ENCODE assay signal across 1 cellular context in genomic region chr9:121218357-121219027, GRCh38.
TF ChIP-seq lines count a peak whose summit lies in the region.

No MANE protein-coding gene starts in this region.

TF ChIP-seq in K562, 482 proteins besides CTCF, POLR2A, EP300 and RAD21 (continued from another document and continues in another):
- TF ChIP-seq, protein P1, sequence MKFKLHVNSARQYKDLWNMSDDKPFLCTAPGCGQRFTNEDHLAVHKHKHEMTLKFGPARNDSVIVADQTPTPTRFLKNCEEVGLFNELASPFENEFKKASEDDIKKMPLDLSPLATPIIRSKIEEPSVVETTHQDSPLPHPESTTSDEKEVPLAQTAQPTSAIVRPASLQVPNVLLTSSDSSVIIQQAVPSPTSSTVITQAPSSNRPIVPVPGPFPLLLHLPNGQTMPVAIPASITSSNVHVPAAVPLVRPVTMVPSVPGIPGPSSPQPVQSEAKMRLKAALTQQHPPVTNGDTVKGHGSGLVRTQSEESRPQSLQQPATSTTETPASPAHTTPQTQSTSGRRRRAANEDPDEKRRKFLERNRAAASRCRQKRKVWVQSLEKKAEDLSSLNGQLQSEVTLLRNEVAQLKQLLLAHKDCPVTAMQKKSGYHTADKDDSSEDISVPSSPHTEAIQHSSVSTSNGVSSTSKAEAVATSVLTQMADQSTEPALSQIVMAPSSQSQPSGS (CRISPR knock-in tag; IDR thresholded peaks at IDR 0.05): no peak
- TF ChIP-seq SMARCC2 (IDR thresholded peaks at IDR 0.05; ENCODE audit: low read depth) (no peak), ETS2 (tag; IDR thresholded peaks at IDR 0.05; ENCODE audit: borderline replicate concordance, poor library complexity, severe bottlenecking) (peak; percentile 57), ZNF75A (CRISPR knock-in tag; IDR thresholded peaks at IDR 0.05) (no peak), NR1H2 (CRISPR knock-in tag; IDR thresholded peaks at IDR 0.05) (no peak), EGR1 (conservative IDR thresholded peaks at IDR 0.05) (no peak), MAZ (CRISPR knock-in tag; conservative IDR thresholded peaks at IDR 0.05 in 1 of 2, IDR thresholded peaks at IDR 0.05 in 1 of 2) (peak in 1 of 2 experiments; percentile 73; a peak in 1 of 4 replicates), ZNF24 (IDR thresholded peaks at IDR 0.05) (no peak), STAT5A (IDR thresholded peaks at IDR 0.05; ENCODE audit: borderline replicate concordance, low read length) (no peak), ZNF695 (CRISPR knock-in tag; IDR thresholded peaks at IDR 0.05) (no peak), FUS (optimal IDR thresholded peaks at IDR 0.05; ENCODE audit: low read depth, low read length) (no peak), ZBTB17 (CRISPR knock-in tag; IDR thresholded peaks at IDR 0.05) (peak; percentile 90), ELF2 (CRISPR knock-in tag; IDR thresholded peaks at IDR 0.05) (no peak), JUNB (CRISPR knock-in tag; conservative IDR thresholded peaks at IDR 0.05) (no peak), DPF2 (IDR thresholded peaks at IDR 0.05) (peak; percentile 80), ARNT (IDR thresholded peaks at IDR 0.05) (peak in 1 of 2 experiments; percentile 39; a peak in 2 of 4 replicates), YY1 (IDR thresholded peaks at IDR 0.05; ENCODE audit: borderline replicate concordance in 1 of 3, control insufficient read depth in 1 of 3, extremely low read depth in 1 of 3, insufficient read depth in 3 of 3, insufficient read length in 1 of 3, insufficient replicate concordance in 2 of 3, low read depth in 1 of 3, low read length in 2 of 3) (peak in 1 of 3 experiments; percentile 59), CREM (IDR thresholded peaks at IDR 0.05; ENCODE audit: low read depth) (peak; percentile 63), BHLHE40 (IDR thresholded peaks at IDR 0.05; ENCODE audit: low read length) (peak; percentile 66; the same call in 1 of the 2 replicates), HNRNPL (IDR thresholded peaks at IDR 0.05; ENCODE audit: low read depth, low read length) (no peak), ZBTB43 (CRISPR knock-in tag; IDR thresholded peaks at IDR 0.05) (no peak), HES1 (IDR thresholded peaks at IDR 0.05; ENCODE audit: low read depth) (no peak), MYNN (IDR thresholded peaks at IDR 0.05) (no peak), MYNN (CRISPR knock-in tag; IDR thresholded peaks at IDR 0.05) (no peak), SMARCB1 (IDR thresholded peaks at IDR 0.05; ENCODE audit: insufficient read length, low read depth) (no peak), NONO (IDR thresholded peaks at IDR 0.05; ENCODE audit: low read depth in 2 of 2, low read length in 1 of 2) (no peak), SNRNP70 (optimal IDR thresholded peaks at IDR 0.05; ENCODE audit: low read depth, low read length) (no peak), ZBTB5 (IDR thresholded peaks at IDR 0.05) (no peak), SMAD3 (CRISPR knock-in tag; conservative IDR thresholded peaks at IDR 0.05) (peak; percentile 84), ZNF124 (CRISPR knock-in tag; IDR thresholded peaks at IDR 0.05) (no peak), RCOR1 (IDR thresholded peaks at IDR 0.05; ENCODE audit: borderline replicate concordance in 1 of 2, low read depth in 2 of 2, low read length in 2 of 2) (peak in 1 of 2 experiments; percentile 70; a peak in 1 of 4 replicates), ZKSCAN3 (CRISPR knock-in tag; IDR thresholded peaks at IDR 0.05) (no peak), THRB (CRISPR knock-in tag; conservative IDR thresholded peaks at IDR 0.05) (no peak), TCF15 (CRISPR knock-in tag; IDR thresholded peaks at IDR 0.05) (0 out of 2 replicates have a peak, but pooled peaks have one; percentile 32), ZNF436 (CRISPR knock-in tag; IDR thresholded peaks at IDR 0.05) (no peak), CBFA2T3 (IDR thresholded peaks at IDR 0.05) (peak; percentile 53), ZNF57 (CRISPR knock-in tag; IDR thresholded peaks at IDR 0.05) (no peak), KLF13 (tag; IDR thresholded peaks at IDR 0.05; ENCODE audit: borderline replicate concordance, low read depth) (peak; percentile 77), ZNF444 (CRISPR knock-in tag; IDR thresholded peaks at IDR 0.05) (peak; percentile 33; the same call in 1 of the 2 replicates), FOXP4 (CRISPR knock-in tag; IDR thresholded peaks at IDR 0.05; ENCODE audit: borderline replicate concordance) (no peak), MAFF (IDR thresholded peaks at IDR 0.05; ENCODE audit: low read length) (peak; percentile 35; the same call in 1 of the 2 replicates), TEAD4 (IDR thresholded peaks at IDR 0.05; ENCODE audit: low read length) (no peak), TEAD4 (CRISPR knock-in tag; IDR thresholded peaks at IDR 0.05; ENCODE audit: borderline replicate concordance) (no peak), KLF10 (CRISPR knock-in tag; IDR thresholded peaks at IDR 0.05) (no peak)
- TF ChIP-seq, protein P2, sequence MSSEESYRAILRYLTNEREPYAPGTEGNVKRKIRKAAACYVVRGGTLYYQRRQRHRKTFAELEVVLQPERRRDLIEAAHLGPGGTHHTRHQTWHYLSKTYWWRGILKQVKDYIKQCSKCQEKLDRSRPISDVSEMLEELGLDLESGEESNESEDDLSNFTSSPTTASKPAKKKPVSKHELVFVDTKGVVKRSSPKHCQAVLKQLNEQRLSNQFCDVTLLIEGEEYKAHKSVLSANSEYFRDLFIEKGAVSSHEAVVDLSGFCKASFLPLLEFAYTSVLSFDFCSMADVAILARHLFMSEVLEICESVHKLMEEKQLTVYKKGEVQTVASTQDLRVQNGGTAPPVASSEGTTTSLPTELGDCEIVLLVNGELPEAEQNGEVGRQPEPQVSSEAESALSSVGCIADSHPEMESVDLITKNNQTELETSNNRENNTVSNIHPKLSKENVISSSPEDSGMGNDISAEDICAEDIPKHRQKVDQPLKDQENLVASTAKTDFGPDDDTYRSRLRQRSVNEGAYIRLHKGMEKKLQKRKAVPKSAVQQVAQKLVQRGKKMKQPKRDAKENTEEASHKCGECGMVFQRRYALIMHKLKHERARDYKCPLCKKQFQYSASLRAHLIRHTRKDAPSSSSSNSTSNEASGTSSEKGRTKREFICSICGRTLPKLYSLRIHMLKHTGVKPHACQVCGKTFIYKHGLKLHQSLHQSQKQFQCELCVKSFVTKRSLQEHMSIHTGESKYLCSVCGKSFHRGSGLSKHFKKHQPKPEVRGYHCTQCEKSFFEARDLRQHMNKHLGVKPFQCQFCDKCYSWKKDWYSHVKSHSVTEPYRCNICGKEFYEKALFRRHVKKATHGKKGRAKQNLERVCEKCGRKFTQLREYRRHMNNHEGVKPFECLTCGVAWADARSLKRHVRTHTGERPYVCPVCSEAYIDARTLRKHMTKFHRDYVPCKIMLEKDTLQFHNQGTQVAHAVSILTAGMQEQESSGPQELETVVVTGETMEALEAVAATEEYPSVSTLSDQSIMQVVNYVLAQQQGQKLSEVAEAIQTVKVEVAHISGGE (CRISPR knock-in tag; IDR thresholded peaks at IDR 0.05): no peak
- TF ChIP-seq, protein P3, sequence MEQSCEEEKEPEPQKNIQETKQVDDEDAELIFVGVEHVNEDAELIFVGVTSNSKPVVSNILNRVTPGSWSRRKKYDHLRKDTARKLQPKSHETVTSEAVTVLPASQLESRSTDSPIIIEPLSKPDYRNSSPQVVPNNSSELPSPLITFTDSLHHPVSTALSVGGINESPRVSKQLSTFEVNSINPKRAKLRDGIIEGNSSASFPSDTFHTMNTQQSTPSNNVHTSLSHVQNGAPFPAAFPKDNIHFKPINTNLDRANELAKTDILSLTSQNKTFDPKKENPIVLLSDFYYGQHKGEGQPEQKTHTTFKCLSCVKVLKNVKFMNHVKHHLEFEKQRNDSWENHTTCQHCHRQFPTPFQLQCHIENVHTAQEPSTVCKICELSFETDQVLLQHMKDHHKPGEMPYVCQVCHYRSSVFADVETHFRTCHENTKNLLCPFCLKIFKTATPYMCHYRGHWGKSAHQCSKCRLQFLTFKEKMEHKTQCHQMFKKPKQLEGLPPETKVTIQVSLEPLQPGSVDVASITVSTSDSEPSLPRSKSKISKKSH (CRISPR knock-in tag; IDR thresholded peaks at IDR 0.05): 0 out of 2 replicates have a peak, but pooled peaks have one; percentile 37
- TF ChIP-seq, protein P4, sequence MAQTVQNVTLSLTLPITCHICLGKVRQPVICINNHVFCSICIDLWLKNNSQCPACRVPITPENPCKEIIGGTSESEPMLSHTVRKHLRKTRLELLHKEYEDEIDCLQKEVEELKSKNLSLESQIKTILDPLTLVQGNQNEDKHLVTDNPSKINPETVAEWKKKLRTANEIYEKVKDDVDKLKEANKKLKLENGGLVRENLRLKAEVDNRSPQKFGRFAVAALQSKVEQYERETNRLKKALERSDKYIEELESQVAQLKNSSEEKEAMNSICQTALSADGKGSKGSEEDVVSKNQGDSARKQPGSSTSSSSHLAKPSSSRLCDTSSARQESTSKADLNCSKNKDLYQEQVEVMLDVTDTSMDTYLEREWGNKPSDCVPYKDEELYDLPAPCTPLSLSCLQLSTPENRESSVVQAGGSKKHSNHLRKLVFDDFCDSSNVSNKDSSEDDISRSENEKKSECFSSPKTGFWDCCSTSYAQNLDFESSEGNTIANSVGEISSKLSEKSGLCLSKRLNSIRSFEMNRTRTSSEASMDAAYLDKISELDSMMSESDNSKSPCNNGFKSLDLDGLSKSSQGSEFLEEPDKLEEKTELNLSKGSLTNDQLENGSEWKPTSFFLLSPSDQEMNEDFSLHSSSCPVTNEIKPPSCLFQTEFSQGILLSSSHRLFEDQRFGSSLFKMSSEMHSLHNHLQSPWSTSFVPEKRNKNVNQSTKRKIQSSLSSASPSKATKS (CRISPR knock-in tag; IDR thresholded peaks at IDR 0.05): no peak
- TF ChIP-seq, protein P5, sequence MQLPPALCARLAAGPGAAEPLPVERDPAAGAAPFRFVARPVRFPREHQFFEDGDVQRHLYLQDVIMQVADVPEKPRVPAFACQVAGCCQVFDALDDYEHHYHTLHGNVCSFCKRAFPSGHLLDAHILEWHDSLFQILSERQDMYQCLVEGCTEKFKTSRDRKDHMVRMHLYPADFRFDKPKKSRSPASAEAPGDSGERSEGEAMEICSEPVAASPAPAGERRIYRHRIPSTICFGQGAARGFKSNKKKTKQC (CRISPR knock-in tag; IDR thresholded peaks at IDR 0.05): no peak
- TF ChIP-seq, protein P6, sequence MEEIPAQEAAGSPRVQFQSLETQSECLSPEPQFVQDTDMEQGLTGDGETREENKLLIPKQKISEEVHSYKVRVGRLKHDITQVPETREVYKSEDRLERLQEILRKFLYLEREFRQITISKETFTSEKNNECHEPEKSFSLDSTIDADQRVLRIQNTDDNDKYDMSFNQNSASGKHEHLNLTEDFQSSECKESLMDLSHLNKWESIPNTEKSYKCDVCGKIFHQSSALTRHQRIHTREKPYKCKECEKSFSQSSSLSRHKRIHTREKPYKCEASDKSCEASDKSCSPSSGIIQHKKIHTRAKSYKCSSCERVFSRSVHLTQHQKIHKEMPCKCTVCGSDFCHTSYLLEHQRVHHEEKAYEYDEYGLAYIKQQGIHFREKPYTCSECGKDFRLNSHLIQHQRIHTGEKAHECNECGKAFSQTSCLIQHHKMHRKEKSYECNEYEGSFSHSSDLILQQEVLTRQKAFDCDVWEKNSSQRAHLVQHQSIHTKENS (CRISPR knock-in tag; IDR thresholded peaks at IDR 0.05): no peak
